ENCODE assay signal across 1 cellular context in genomic region chr6:103335412-103335811, GRCh38.
TF ChIP-seq lines count a peak whose summit lies in the region.

No MANE protein-coding gene starts in this region.

TF ChIP-seq in HepG2, 621 proteins besides CTCF, POLR2A, EP300 and RAD21 (continued from another document):
- TF ChIP-seq ZBTB40 (IDR thresholded peaks at IDR 0.05): no peak
- TF ChIP-seq ZBTB40 (CRISPR knock-in tag; IDR thresholded peaks at IDR 0.05): no peak
